16 cellular contexts compared by ENCODE assay signal in genomic region chr14:78764240-78764639, GRCh38.
DNase-seq lines count a peak whose midpoint lies in the region; ATAC-seq and TF ChIP-seq lines count a peak whose summit lies in the region.
"Had no signal": no experiment of that assay in that cellular context is flagged by ENCODE, and none has a peak within 500 bp of the region (broad histone marks: within the 10 kb centered on the region; RNA-seq: fewer than 3 reads in every experiment).

No MANE protein-coding gene starts in this region.

- no peak for TF ChIP-seq EP300 in sigmoid colon (IDR thresholded peaks at IDR 0.05)

- H3K4me3 ChIP-seq in brain microvascular endothelial cell (ENCODE audit: low read depth, low read length) (no peak overlapping the region), left lung (no peak overlapping the region), sigmoid colon (no peak overlapping the region)
- H3K4me3 ChIP-seq: SJCRH30 had no signal

- H3K4me1 Mint-ChIP-seq in natural killer cell, result no peaks in the 10 kb centered on the region
- H3K4me1 Mint-ChIP-seq: mesothelial cell of epicardium had no signal

- H3K9me3 ChIP-seq in left lung (no peaks in the 10 kb centered on the region), sigmoid colon (no peaks in the 10 kb centered on the region)
- H3K9me3 ChIP-seq: SJCRH30 had no signal

- no peak for TF ChIP-seq POLR2A in sigmoid colon (IDR thresholded peaks at IDR 0.05)

- intact Hi-C loops in left lung (cut with DNase I) (no loop called here), natural killer cell (cut with micrococcal nuclease) (no loop called here), sigmoid colon (cut with DNase I) (no loop called here)

- no peaks in the 10 kb centered on the region for H3K36me3 ChIP-seq in brain microvascular endothelial cell (replicated peaks)
- no peaks in the 10 kb centered on the region for H3K36me3 ChIP-seq in left lung
- no peaks in the 10 kb centered on the region for H3K36me3 ChIP-seq in sigmoid colon
- H3K36me3 ChIP-seq: SJCRH30 had no signal

- H3K27me3 ChIP-seq in brain microvascular endothelial cell (replicated peaks), result no peaks in the 10 kb centered on the region
- no peaks in the 10 kb centered on the region for H3K27me3 ChIP-seq in left lung
- H3K27me3 ChIP-seq in sigmoid colon, result no peaks in the 10 kb centered on the region
- H3K27me3 ChIP-seq: SJCRH30 had no signal

- in situ Hi-C loops in brain microvascular endothelial cell (cut with HindIII; ENCODE audit: low pct_ligation_motif_present, low sequenced_read_pairs), result no loop called here

- no peaks in the 10 kb centered on the region for H3K36me3 Mint-ChIP-seq in natural killer cell
- H3K36me3 Mint-ChIP-seq: mesothelial cell of epicardium had no signal

- H3K4me3 Mint-ChIP-seq in natural killer cell, result no peak overlapping the region
- H3K4me3 Mint-ChIP-seq: activated naive CD4-positive, alpha-beta T cell treated with anti-CD3 and anti-CD28 coated beads for 36 hours; mesothelial cell of epicardium had no signal

- no peak overlapping the region for H3K27ac ChIP-seq in brain microvascular endothelial cell
- no peak overlapping the region for H3K27ac ChIP-seq in left lung
- H3K27ac ChIP-seq in sigmoid colon, result no peak overlapping the region
- H3K27ac ChIP-seq: parathyroid adenoma, SJCRH30 had no signal

- TF ChIP-seq CTCF in brain microvascular endothelial cell (IDR thresholded peaks at IDR 0.05; ENCODE audit: low read depth, low read length, missing control alignments) (no peak), left lung (IDR thresholded peaks at IDR 0.05) (no peak), natural killer cell (IDR thresholded peaks at IDR 0.05) (no peak), sigmoid colon (IDR thresholded peaks at IDR 0.05) (no peak)

- 37 to 49% methylated on average over 5 of the region's 5 CpGs for WGBS in sigmoid colon, 2 donors

- DNase-seq in Daoy (ENCODE audit: low read depth), result peak; percentile 55
- DNase-seq in LHCN-M2 (ENCODE audit: low read depth), result peak; percentile 0
- DNase-seq in brain microvascular endothelial cell, result peak; percentile 22
- peak; percentile 79 for DNase-seq in kidney glomerular epithelial cell (lab: John Stamatoyannopoulos, UW)
- DNase-seq in left lung, result no peak
- DNase-seq in natural killer cell, result no peak
- no peak for DNase-seq in NCI-H1092 treated with DMSO at 0.1 percent for 48 hours (lab: John Stamatoyannopoulos, UW)
- DNase-seq in sigmoid colon, result no peak
- DNase-seq: activated naive CD4-positive, alpha-beta T cell treated with anti-CD3 and anti-CD28 coated beads for 36 hours; DMS79; NCI-H2081; SJCRH30; stimulated activated CD4-positive, alpha-beta T cell treated with anti-CD3 and anti-CD28 coated beads, Interleukin-1b, Interleukin-23, amount 100 ng/mL, for 48 hours had no signal

- ATAC-seq in left lung (no peak), natural killer cell (no peak)
- ATAC-seq: esophagus mucosa had no signal

- H3K4me1 ChIP-seq in left lung (no peaks in the 10 kb centered on the region), sigmoid colon (no peaks in the 10 kb centered on the region)
- H3K4me1 ChIP-seq: parathyroid adenoma, SJCRH30 had no signal

- no peaks in the 10 kb centered on the region for H3K27me3 Mint-ChIP-seq in natural killer cell (ENCODE audit: low read depth in 2 of 2)

- no peaks in the 10 kb centered on the region for H3K9me3 Mint-ChIP-seq in natural killer cell
- H3K9me3 Mint-ChIP-seq: activated naive CD4-positive, alpha-beta T cell treated with anti-CD3 and anti-CD28 coated beads for 36 hours; mesothelial cell of epicardium had no signal

- H3K27ac Mint-ChIP-seq in natural killer cell, result no peak overlapping the region
- H3K27ac Mint-ChIP-seq: activated naive CD4-positive, alpha-beta T cell treated with anti-CD3 and anti-CD28 coated beads for 36 hours; mesothelial cell of epicardium had no signal

Comparison
In these comparisons a context has a peak if more than half of its experiments do, and no peak if none do; other contexts are left out.
1. DNase-seq: peak in Daoy (single experiment), LHCN-M2 (single experiment), brain microvascular endothelial cell (single experiment) and kidney glomerular epithelial cell (single experiment); none in left lung (0 of 2), natural killer cell (single experiment), NCI-H1092 treated with DMSO at 0.1 percent for 48 hours (single experiment) and sigmoid colon (single experiment).